22 cellular contexts compared by ENCODE assay signal in genomic region chr14:92987148-92987570, GRCh38.
DNase-seq lines count a peak whose midpoint lies in the region; ATAC-seq and TF ChIP-seq lines count a peak whose summit lies in the region.
"Had no signal": no experiment of that assay in that cellular context is flagged by ENCODE, and none has a peak within 500 bp of the region (broad histone marks: within the 10 kb centered on the region; RNA-seq: fewer than 3 reads in every experiment).

No MANE protein-coding gene starts in this region.

- peaks cover 12% of the 10 kb centered on the region for H3K4me1 Mint-ChIP-seq in HFFc6 (ENCODE audit: low read depth)
- H3K4me1 Mint-ChIP-seq: activated naive CD4-positive, alpha-beta T cell treated with anti-CD3 and anti-CD28 coated beads, Interleukin-2, amount 10 ng/mL, durations not matched to agents 7 days and 5 days had no signal

- H4K20me1 ChIP-seq in BLaER1 (peaks cover 6% of the 10 kb centered on the region; the same call in 1 of the 2 replicates), smooth muscle cell (ENCODE audit: low read depth) (peaks cover 5% of the 10 kb centered on the region)

- DNase-seq in body of pancreas (no peak), right lobe of liver (no peak), HFFc6 (no peak), smooth muscle cell (lab: John Stamatoyannopoulos, UW; ENCODE audit: unreplicated experiment) (no peak)
- no peak for DNase-seq in activated CD4-positive, CD25-positive, alpha-beta regulatory T cell treated with anti-CD3 and anti-CD28 coated beads, Interleukin-2, amount 50 U/mL, for 72 hours
- DNase-seq: activated B cell treated with CpG ODN at 0.5 μM for 24 hours; activated CD8-positive, alpha-beta T cell treated with anti-CD3 and anti-CD28 coated beads for 36 hours; activated naive CD4-positive, alpha-beta T cell treated with anti-CD3 and anti-CD28 coated beads, Interleukin-2, amount 10 ng/mL, durations not matched to agents 7 days and 5 days; activated T-cell treated with anti-CD3 and anti-CD28 coated beads, Interleukin-2, amount 50 U/mL, for 24 hours; DND-41; kidney glomerular epithelial cell; mesenchymal stem cell; natural killer cell; NCI-H1105 treated with DMSO at 0.1 percent for 48 hours; SHP77 treated with DMSO at 0.1 percent for 48 hours; stimulated activated CD4-positive, alpha-beta T cell treated with anti-CD3 and anti-CD28 coated beads, Interleukin-12 subunit alpha, Interleukin-12 subunit beta, amount 100 ng/mL, for 4 hours had no signal

- H3K4me1 ChIP-seq in BLaER1 (peaks cover 24% of the 10 kb centered on the region), body of pancreas (peaks cover 32% of the 10 kb centered on the region), right lobe of liver (peaks cover 3 to 32% (median 21%) of the 10 kb centered on the region in 4 donors), subcutaneous abdominal adipose tissue (ENCODE audit: control insufficient read depth in 5 of 5, insufficient read depth in 5 of 5, low read length in 5 of 5) (peaks cover 4 to 25% (median 23%) of the 10 kb centered on the region in 5 donors), smooth muscle cell (ENCODE audit: low read depth) (no peaks in the 10 kb centered on the region)
- H3K4me1 ChIP-seq: HAP-1 had no signal

- H3K27me3 ChIP-seq in BLaER1 (no peaks in the 10 kb centered on the region), body of pancreas (no peaks in the 10 kb centered on the region), right lobe of liver (no peaks in the 10 kb centered on the region), subcutaneous abdominal adipose tissue (ENCODE audit: control insufficient read depth in 5 of 5, insufficient read depth in 4 of 5, low read length in 5 of 5) (no peaks in the 10 kb centered on the region), smooth muscle cell (ENCODE audit: low read depth) (no peaks in the 10 kb centered on the region)
- H3K27me3 ChIP-seq: foreskin keratinocyte had no signal

- ATAC-seq in body of pancreas (no peak), right lobe of liver (no peak), GM18505 (IDR thresholded peaks at IDR 0.05; ENCODE audit: unreplicated experiment) (no peak)
- ATAC-seq: activated CD8-positive, alpha-beta T cell treated with anti-CD3 and anti-CD28 coated beads for 36 hours; natural killer cell had no signal

- H3K27me3 Mint-ChIP-seq in HFFc6 (ENCODE audit: insufficient read depth) = no peaks in the 10 kb centered on the region; the same call in 1 of the 2 replicates
- H3K27me3 Mint-ChIP-seq: activated B cell treated with CpG ODN at 0.5 μM for 24 hours; activated CD8-positive, alpha-beta T cell treated with anti-CD3 and anti-CD28 coated beads for 36 hours; activated naive CD4-positive, alpha-beta T cell treated with anti-CD3 and anti-CD28 coated beads, Interleukin-2, amount 10 ng/mL, durations not matched to agents 7 days and 5 days; activated T-cell treated with anti-CD3 and anti-CD28 coated beads, Interleukin-2, amount 50 U/mL, for 24 hours had no signal

- no peak overlapping the region for H3K4me2 ChIP-seq in BLaER1
- H3K4me2 ChIP-seq in smooth muscle cell = no peak overlapping the region

- H3K36me3 ChIP-seq in BLaER1 (peaks cover 48% of the 10 kb centered on the region), body of pancreas (replicated peaks in 1 of 2; ENCODE audit: insufficient read depth in 1 of 2, low read depth in 2 of 2) (no peaks in the 10 kb centered on the region), right lobe of liver (no peaks in the 10 kb centered on the region), subcutaneous abdominal adipose tissue (ENCODE audit: control insufficient read depth in 5 of 5, insufficient read depth in 5 of 5, low read length in 5 of 5) (peaks cover 0 to 34% (median 16%) of the 10 kb centered on the region in 5 donors), smooth muscle cell (ENCODE audit: low read depth) (no peaks in the 10 kb centered on the region)
- H3K36me3 ChIP-seq: HAP-1 had no signal

- no peak overlapping the region for H3K4me3 Mint-ChIP-seq in HFFc6
- H3K4me3 Mint-ChIP-seq: activated B cell treated with CpG ODN at 0.5 μM for 24 hours; activated CD8-positive, alpha-beta T cell treated with anti-CD3 and anti-CD28 coated beads for 36 hours; activated naive CD4-positive, alpha-beta T cell treated with anti-CD3 and anti-CD28 coated beads, Interleukin-2, amount 10 ng/mL, durations not matched to agents 7 days and 5 days; activated T-cell treated with anti-CD3 and anti-CD28 coated beads, Interleukin-2, amount 50 U/mL, for 24 hours; natural killer cell; T-helper 2 cell treated with Interferon-gamma antibody and Interleukin-4, amounts not matched to agents 5 μg/mL and 100 μg/mL, for 36 hours had no signal

- H3K79me2 ChIP-seq in smooth muscle cell (ENCODE audit: low read depth) = no peaks in the 10 kb centered on the region

- H3K36me3 Mint-ChIP-seq in HFFc6 (ENCODE audit: low read depth) = peaks cover 6% of the 10 kb centered on the region; the same call in 1 of the 2 replicates
- H3K36me3 Mint-ChIP-seq: natural killer cell had no signal

- 89 to 93% methylated on average over 5 of the region's 5 CpGs for WGBS in body of pancreas, 2 donors
- WGBS in right lobe of liver (ENCODE audit: insufficient coverage, low coverage, low lambda C conversion rate, missing lambda C conversion rate) = no CpG with 5 or more reads among the region's 5 CpGs
- 100% methylated on average over 5 of the region's 5 CpGs for WGBS in smooth muscle cell (ENCODE audit: low lambda C conversion rate)

- no peak overlapping the region for H2AFZ ChIP-seq in smooth muscle cell (ENCODE audit: low read depth)

- no peak for TF ChIP-seq CTCF in body of pancreas (IDR thresholded peaks at IDR 0.05)
- no peak for TF ChIP-seq CTCF in right lobe of liver (IDR thresholded peaks at IDR 0.05)
- TF ChIP-seq CTCF in HFFc6 (IDR thresholded peaks at IDR 0.05) = no peak
- TF ChIP-seq CTCF in smooth muscle cell (IDR thresholded peaks at IDR 0.05; ENCODE audit: borderline replicate concordance, insufficient read depth, poor library complexity, severe bottlenecking) = no peak

- intact Hi-C loops in body of pancreas (cut with DNase I) = no loop called here
- intact Hi-C loops in right lobe of liver (cut with DNase I) = no loop called here

- no peak overlapping the region for H3K4me3 ChIP-seq in BLaER1
- H3K4me3 ChIP-seq in body of pancreas = no peak overlapping the region
- no peak overlapping the region for H3K4me3 ChIP-seq in right lobe of liver
- no peak overlapping the region for H3K4me3 ChIP-seq in subcutaneous abdominal adipose tissue (ENCODE audit: low read depth in 1 of 5, low read length in 5 of 5)
- no peak overlapping the region for H3K4me3 ChIP-seq in smooth muscle cell
- H3K4me3 ChIP-seq: HAP-1 had no signal

- H3K27ac Mint-ChIP-seq in HFFc6 = no peak overlapping the region
- H3K27ac Mint-ChIP-seq: activated B cell treated with CpG ODN at 0.5 μM for 24 hours; activated CD8-positive, alpha-beta T cell treated with anti-CD3 and anti-CD28 coated beads for 36 hours; activated naive CD4-positive, alpha-beta T cell treated with anti-CD3 and anti-CD28 coated beads, Interleukin-2, amount 10 ng/mL, durations not matched to agents 7 days and 5 days; activated T-cell treated with anti-CD3 and anti-CD28 coated beads, Interleukin-2, amount 50 U/mL, for 24 hours; T-helper 2 cell treated with Interferon-gamma antibody and Interleukin-4, amounts not matched to agents 5 μg/mL and 100 μg/mL, for 36 hours had no signal

- peaks cover 20% of the 10 kb centered on the region for H3K9me3 ChIP-seq in BLaER1
- no peaks in the 10 kb centered on the region for H3K9me3 ChIP-seq in body of pancreas
- H3K9me3 ChIP-seq in right lobe of liver = no peaks in the 10 kb centered on the region
- no peaks in the 10 kb centered on the region for H3K9me3 ChIP-seq in subcutaneous abdominal adipose tissue (ENCODE audit: control insufficient read depth in 5 of 5, low read length in 5 of 5)
- H3K9me3 ChIP-seq in smooth muscle cell (replicated peaks; ENCODE audit: low read depth) = no peaks in the 10 kb centered on the region
- H3K9me3 ChIP-seq: HAP-1 had no signal

- H3F3A ChIP-seq in smooth muscle cell (ENCODE audit: low read depth) = no peaks in the 10 kb centered on the region

- H3K27ac ChIP-seq in BLaER1 = peak overlapping the region; percentile 11; the same call in 1 of the 2 replicates
- H3K27ac ChIP-seq in body of pancreas = peak overlapping the region in 3 of 4 donors; percentile 72 to 82 (median 76)
- H3K27ac ChIP-seq in right lobe of liver = peak overlapping the region in 2 of 3 donors; percentile 63 to 83
- H3K27ac ChIP-seq in subcutaneous abdominal adipose tissue (ENCODE audit: low read depth, low read length) = peak overlapping the region; percentile 76
- no peak overlapping the region for H3K27ac ChIP-seq in smooth muscle cell (ENCODE audit: low read depth)
- H3K27ac ChIP-seq: foreskin keratinocyte had no signal

- H3K9ac ChIP-seq in BLaER1 (no peak overlapping the region), subcutaneous abdominal adipose tissue (ENCODE audit: low read length in 5 of 5) (peak overlapping the region in 1 of 5 donors; percentile 56), smooth muscle cell (ENCODE audit: low read depth) (no peak overlapping the region)

- no peaks in the 10 kb centered on the region for H3K9me3 Mint-ChIP-seq in HFFc6
- H3K9me3 Mint-ChIP-seq: activated B cell treated with CpG ODN at 0.5 μM for 24 hours; activated CD8-positive, alpha-beta T cell treated with anti-CD3 and anti-CD28 coated beads for 36 hours; activated naive CD4-positive, alpha-beta T cell treated with anti-CD3 and anti-CD28 coated beads, Interleukin-2, amount 10 ng/mL, durations not matched to agents 7 days and 5 days; natural killer cell; T-helper 2 cell treated with Interferon-gamma antibody and Interleukin-4, amounts not matched to agents 5 μg/mL and 100 μg/mL, for 36 hours had no signal

- TF ChIP-seq POLR2A in body of pancreas (IDR thresholded peaks at IDR 0.05) = no peak
- TF ChIP-seq POLR2A in right lobe of liver (IDR thresholded peaks at IDR 0.05) = no peak
- no peak for TF ChIP-seq POLR2A in GM18505 (IDR thresholded peaks at IDR 0.05; ENCODE audit: borderline replicate concordance, extremely low read depth, insufficient read depth, insufficient read length)
